Comparison of ENCODE assay signal across 18 cellular contexts in genomic region chr2:2706306-2706705, GRCh38.
"Had no signal": no experiment of that assay in that cellular context is flagged by ENCODE, and none has a peak within 500 bp of the region (broad histone marks: within the 10 kb centered on the region; RNA-seq: fewer than 3 reads in every experiment).

No MANE protein-coding gene starts in this region.

- H3K27me3 ChIP-seq: body of pancreas, colonic mucosa, right atrium auricular region, testis, upper lobe of left lung had no signal

- H3K4me3 ChIP-seq: body of pancreas, colonic mucosa, lung, prostate gland, right atrium auricular region, testis, upper lobe of left lung had no signal

- H3K9me3 ChIP-seq: body of pancreas, colonic mucosa, prostate gland, right atrium auricular region, testis, upper lobe of left lung had no signal

- H3K27ac Mint-ChIP-seq: activated B cell treated with CpG ODN at 0.5 μM for 24 hours; activated CD4-positive, alpha-beta memory T cell treated with anti-CD3 and anti-CD28 coated beads, Interleukin-2, amount 10 ng/mL, durations not matched to agents 7 days and 5 days; activated naive CD8-positive, alpha-beta T cell treated with anti-CD3 and anti-CD28 coated beads, Interleukin-2, amount 10 ng/mL, durations not matched to agents 7 days and 5 days; activated T-helper 17 cell treated with anti-CD3 and anti-CD28 coated beads, Interleukin-2, amount 50 U/mL, for 72 hours; nephron; stimulated activated naive CD8-positive, alpha-beta T cell treated with anti-CD3 and anti-CD28 coated beads, Interleukin-15, Interleukin-2, amounts not matched to agents 100 ng/mL and 50 ng/mL, for 24 hours had no signal

- H3K4me1 ChIP-seq: body of pancreas, colonic mucosa, prostate gland, right atrium auricular region, upper lobe of left lung had no signal

- DNase-seq: activated B cell treated with CpG ODN at 0.5 μM for 24 hours; activated CD4-positive, alpha-beta memory T cell treated with anti-CD3 and anti-CD28 coated beads, Interleukin-2, amount 10 ng/mL, durations not matched to agents 7 days and 5 days; activated CD4-positive, alpha-beta T cell treated with anti-CD3 and anti-CD28 coated beads for 4 hours; activated naive CD4-positive, alpha-beta T cell treated with Interleukin-2 at 50 U/mL for 16 hours; activated naive CD8-positive, alpha-beta T cell treated with anti-CD3 and anti-CD28 coated beads, Interleukin-2, amount 10 ng/mL, durations not matched to agents 7 days and 5 days; activated T-cell treated with anti-CD3 and anti-CD28 coated beads, Interleukin-2, amount 50 U/mL, for 1 hour; amygdala; body of pancreas; colonic mucosa; erythroblast; testis; upper lobe of left lung had no signal

- H3K36me3 ChIP-seq: colonic mucosa, prostate gland, right atrium auricular region, upper lobe of left lung had no signal

- H3K4me1 Mint-ChIP-seq: activated CD4-positive, alpha-beta memory T cell treated with anti-CD3 and anti-CD28 coated beads, Interleukin-2, amount 10 ng/mL, durations not matched to agents 7 days and 5 days; activated naive CD8-positive, alpha-beta T cell treated with anti-CD3 and anti-CD28 coated beads, Interleukin-2, amount 10 ng/mL, durations not matched to agents 7 days and 5 days; activated T-helper 17 cell treated with anti-CD3 and anti-CD28 coated beads, Interleukin-2, amount 50 U/mL, for 72 hours had no signal

- H3K9me3 Mint-ChIP-seq: activated B cell treated with CpG ODN at 0.5 μM for 24 hours; activated CD4-positive, alpha-beta memory T cell treated with anti-CD3 and anti-CD28 coated beads, Interleukin-2, amount 10 ng/mL, durations not matched to agents 7 days and 5 days; activated naive CD8-positive, alpha-beta T cell treated with anti-CD3 and anti-CD28 coated beads, Interleukin-2, amount 10 ng/mL, durations not matched to agents 7 days and 5 days; activated T-helper 17 cell treated with anti-CD3 and anti-CD28 coated beads, Interleukin-2, amount 50 U/mL, for 72 hours; nephron; stimulated activated naive CD8-positive, alpha-beta T cell treated with anti-CD3 and anti-CD28 coated beads, Interleukin-15, Interleukin-2, amounts not matched to agents 100 ng/mL and 50 ng/mL, for 24 hours had no signal

- H3K36me3 Mint-ChIP-seq: activated naive CD8-positive, alpha-beta T cell treated with anti-CD3 and anti-CD28 coated beads, Interleukin-2, amount 10 ng/mL, durations not matched to agents 7 days and 5 days had no signal

- H3K4me3 Mint-ChIP-seq: activated B cell treated with CpG ODN at 0.5 μM for 24 hours; activated CD4-positive, alpha-beta memory T cell treated with anti-CD3 and anti-CD28 coated beads, Interleukin-2, amount 10 ng/mL, durations not matched to agents 7 days and 5 days; activated naive CD8-positive, alpha-beta T cell treated with anti-CD3 and anti-CD28 coated beads, Interleukin-2, amount 10 ng/mL, durations not matched to agents 7 days and 5 days; activated T-helper 17 cell treated with anti-CD3 and anti-CD28 coated beads, Interleukin-2, amount 50 U/mL, for 72 hours; nephron; stimulated activated naive CD8-positive, alpha-beta T cell treated with anti-CD3 and anti-CD28 coated beads, Interleukin-15, Interleukin-2, amounts not matched to agents 100 ng/mL and 50 ng/mL, for 24 hours had no signal

- H3K27ac ChIP-seq: body of pancreas, colonic mucosa, prostate gland, right atrium auricular region, testis, upper lobe of left lung had no signal

- H3K27me3 Mint-ChIP-seq: activated B cell treated with CpG ODN at 0.5 μM for 24 hours; activated CD4-positive, alpha-beta memory T cell treated with anti-CD3 and anti-CD28 coated beads, Interleukin-2, amount 10 ng/mL, durations not matched to agents 7 days and 5 days; activated naive CD8-positive, alpha-beta T cell treated with anti-CD3 and anti-CD28 coated beads, Interleukin-2, amount 10 ng/mL, durations not matched to agents 7 days and 5 days; activated T-helper 17 cell treated with anti-CD3 and anti-CD28 coated beads, Interleukin-2, amount 50 U/mL, for 72 hours; stimulated activated naive CD8-positive, alpha-beta T cell treated with anti-CD3 and anti-CD28 coated beads, Interleukin-15, Interleukin-2, amounts not matched to agents 100 ng/mL and 50 ng/mL, for 24 hours had no signal
